In the genomic region with DNA sequence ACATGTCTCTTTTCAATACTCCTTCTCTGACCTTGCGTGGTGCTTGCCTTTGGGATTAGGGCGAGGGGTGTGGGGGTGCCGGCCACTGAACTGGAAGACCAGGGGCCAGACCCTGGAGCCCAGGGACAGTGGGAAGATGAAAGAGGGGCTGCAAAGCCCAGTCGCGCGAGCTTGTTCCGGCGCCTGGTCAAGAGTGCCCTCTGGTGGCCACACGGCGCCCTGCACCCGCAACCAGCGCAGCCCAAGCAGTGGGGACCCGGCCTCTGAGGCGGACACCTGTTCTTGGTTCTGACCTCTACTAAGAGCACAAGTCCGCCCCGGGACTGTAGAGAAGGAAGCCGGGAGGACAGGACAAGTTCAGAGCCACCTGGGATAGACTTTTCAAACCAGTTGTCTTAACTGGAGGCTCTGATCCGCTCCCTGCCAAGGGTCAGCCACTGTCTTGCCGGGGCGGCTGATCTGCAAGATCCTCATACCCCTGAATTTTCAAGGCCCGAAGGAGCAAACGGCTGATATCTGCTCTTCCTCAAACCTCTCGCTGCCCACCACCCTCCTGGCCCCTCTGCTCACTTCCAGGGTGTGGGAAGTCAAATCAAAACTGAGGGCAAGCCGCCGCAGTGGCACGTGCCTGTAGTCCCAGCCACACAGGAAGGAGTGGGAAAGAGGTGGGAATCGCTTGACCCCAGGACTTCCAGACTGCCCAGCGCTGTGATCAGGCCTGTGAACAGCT, we compare ENCODE assay signal across 9 cellular contexts. TPM values are rescaled to one million over a fixed set of nuclear protein-coding genes. Genes with fewer than 3 reads are reported as not detected.
DNase-seq lines count a peak whose midpoint lies in the region; TF ChIP-seq lines count a peak whose summit lies in the region.
"Had no signal": no experiment of that assay in that cellular context is flagged by ENCODE, and none has a peak within 500 bp of the region (broad histone marks: within the 10 kb centered on the region; RNA-seq: fewer than 3 reads in every experiment).

No MANE protein-coding gene starts in this region.

- no peaks in the 10 kb centered on the region for H3K4me1 ChIP-seq in NT2/D1 (ENCODE audit: insufficient read depth, insufficient read length)
- peaks cover 0 to 8% (median 0%) of the 10 kb centered on the region in 3 donors for H3K4me1 ChIP-seq in esophagus squamous epithelium

- H3K4me3 Mint-ChIP-seq in HFFc6 (peak overlapping the region; percentile 83), nephron (no peak overlapping the region)

- peaks cover 8% of the 10 kb centered on the region for H3K4me1 Mint-ChIP-seq in HFFc6 (ENCODE audit: low read depth)
- H3K4me1 Mint-ChIP-seq in nephron: no peaks in the 10 kb centered on the region

- DNase-seq in GDM1 (lab: John Stamatoyannopoulos, UW) (peak; percentile 30), HFFc6 (peak; percentile 12), NT2/D1 (ENCODE audit: low read depth, low spot score) (peak; percentile 71), activated T-cell treated with anti-CD3 and anti-CD28 coated beads for 24 hours (ENCODE audit: low read depth) (peak; percentile 54), esophagus squamous epithelium (lab: John Stamatoyannopoulos, UW) (no peak), amniotic stem cell (lab: John Stamatoyannopoulos, UW) (no peak)
- peak; percentile 44 for DNase-seq in stimulated activated naive CD4-positive, alpha-beta T cell treated with Interleukin-2 at 50 U/mL for 16 hours (lab: John Stamatoyannopoulos, UW)

- 22 to 52% methylated on average over 12 to 22 of the region's 28 CpGs for WGBS in esophagus squamous epithelium, 2 donors

- H3K27ac ChIP-seq in esophagus squamous epithelium: no peak overlapping the region
- H3K27ac ChIP-seq: epithelial cell of prostate had no signal

- TF ChIP-seq POLR2A in esophagus squamous epithelium (IDR thresholded peaks at IDR 0.05): no peak

- H3K36me3 ChIP-seq in NT2/D1 (ENCODE audit: insufficient read depth, insufficient read length, low read length) (no peaks in the 10 kb centered on the region), esophagus squamous epithelium (no peaks in the 10 kb centered on the region)

- peaks cover 8% of the 10 kb centered on the region; the same call in 1 of the 2 replicates for H3K9me3 ChIP-seq in NT2/D1 (ENCODE audit: insufficient read depth, low read length)
- no peaks in the 10 kb centered on the region for H3K9me3 ChIP-seq in esophagus squamous epithelium

- H3K27me3 ChIP-seq in NT2/D1 (ENCODE audit: insufficient read depth, insufficient read length) (no peaks in the 10 kb centered on the region), esophagus squamous epithelium (no peaks in the 10 kb centered on the region)

- H3K9ac ChIP-seq in NT2/D1 (ENCODE audit: insufficient read length, low read depth): no peak overlapping the region

- intact Hi-C loops in esophagus squamous epithelium (cut with DNase I): loop anchor here (10.0 kb wide), 1 partner anchor 333 kb away; no protein-coding TSS in a partner anchor

- H3K9me3 Mint-ChIP-seq in HFFc6: peaks cover 22% of the 10 kb centered on the region
- H3K9me3 Mint-ChIP-seq in nephron: peaks cover 7% of the 10 kb centered on the region

- peaks cover 18% of the 10 kb centered on the region for H3K36me3 Mint-ChIP-seq in HFFc6 (ENCODE audit: low read depth)
- H3K36me3 Mint-ChIP-seq in nephron (ENCODE audit: low read depth): no peaks in the 10 kb centered on the region

- H3K4me3 ChIP-seq in NT2/D1 (ENCODE audit: insufficient read length, low read depth) (no peak overlapping the region), esophagus squamous epithelium (peak overlapping the region in 1 of 4 donors; percentile 21)

- TF ChIP-seq CTCF in HFFc6 (IDR thresholded peaks at IDR 0.05): peak; percentile 100
- peak; percentile 95 to 100 (median 96) for TF ChIP-seq CTCF in esophagus squamous epithelium (IDR thresholded peaks at IDR 0.05)
- peak; percentile 97 to 99 (median 99) for TF ChIP-seq CTCF in nephron (IDR thresholded peaks at IDR 0.05; ENCODE audit: unreplicated experiment in 3 of 3)

- peaks cover 21% of the 10 kb centered on the region for H3K27me3 Mint-ChIP-seq in HFFc6 (ENCODE audit: insufficient read depth)
- H3K27me3 Mint-ChIP-seq in nephron (ENCODE audit: low read depth): peaks cover 10% of the 10 kb centered on the region

- H3K27ac Mint-ChIP-seq in HFFc6 (no peak overlapping the region), nephron (no peak overlapping the region)

RNA-seq across cellular contexts. Expression of a gene that starts 14.9 kb away (rescaled TPM):
- 10 to 100 TPM; 47.6 to 62.1 (median 57.3) TPM for total RNA-seq in HFFc6 (2021; fragmentation: NEBNext Ultra II Directional; extraction: Animal tissue kit (Norgen Biotek cat#: 25700))
- 10 to 100 TPM; 22.7 to 29.5 (median 25.4) TPM for total RNA-seq in esophagus squamous epithelium

Comparison
In these comparisons a context has a peak if more than half of its experiments do, and no peak if none do; other contexts are left out.
1. DNase-seq: peak in GDM1 (single experiment), HFFc6 (single experiment), NT2/D1 (single experiment), activated T-cell treated with anti-CD3 and anti-CD28 coated beads for 24 hours (single experiment) and stimulated activated naive CD4-positive, alpha-beta T cell treated with Interleukin-2 at 50 U/mL for 16 hours (single experiment); none in esophagus squamous epithelium (single experiment) and amniotic stem cell (single experiment).
2. Peak in every context shown above with its lines, with median percentiles within 50 percentile points of each other: CTCF ChIP-seq.